In the genomic region with DNA sequence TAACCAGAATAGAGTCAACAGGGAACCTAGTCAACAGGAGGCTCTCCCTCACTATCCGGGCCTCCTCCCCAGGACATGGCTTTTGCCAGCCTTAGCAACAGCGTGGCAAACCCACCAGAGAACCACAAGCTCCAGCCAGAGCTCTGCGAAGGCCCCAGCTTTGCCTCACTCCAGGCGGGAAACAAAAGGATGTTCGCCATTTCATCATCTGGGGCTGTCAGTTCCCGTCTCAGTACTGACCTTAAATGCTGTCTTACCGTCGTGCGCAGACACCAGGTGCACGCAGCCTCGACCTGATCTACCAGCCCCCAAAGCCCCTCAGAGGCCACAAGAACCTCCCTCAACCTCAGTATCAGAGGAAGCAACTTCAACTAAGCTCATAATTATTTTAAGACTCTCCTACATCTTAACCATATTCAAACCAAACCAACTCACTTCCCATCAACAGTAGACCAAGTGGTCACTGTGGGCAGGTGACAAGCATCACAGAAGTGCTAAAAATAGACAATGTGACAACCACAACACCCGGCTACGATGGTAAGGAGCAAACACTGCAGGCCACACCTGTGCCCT, we compare ENCODE assay signal across 7 cellular contexts.
A peak's percentile ranks its signal among the peaks of the same experiment; 100 is the strongest.
DNase-seq lines count a peak whose midpoint lies in the region; ATAC-seq and TF ChIP-seq lines count a peak whose summit lies in the region.

No MANE protein-coding gene starts in this region.

- no peak overlapping the region for H3K4me2 ChIP-seq in osteoblast (ENCODE audit: insufficient read depth, low read length)

- ATAC-seq in GM19023 (IDR thresholded peaks at IDR 0.05; ENCODE audit: unreplicated experiment) = peak; percentile 73
- ATAC-seq in HG02759 (IDR thresholded peaks at IDR 0.05; ENCODE audit: unreplicated experiment) = peak; percentile 75

- no peaks in the 10 kb centered on the region for H3K36me3 ChIP-seq in osteoblast (ENCODE audit: insufficient read depth, low read length)

- peak overlapping the region; percentile 41 for H2AFZ ChIP-seq in osteoblast (ENCODE audit: low read length)

- H3K4me3 ChIP-seq in osteoblast (ENCODE audit: insufficient read depth, low read length) = no peak overlapping the region

- H3K27ac Mint-ChIP-seq in type B pancreatic cell = no peak overlapping the region

- no peak overlapping the region for H3K4me3 Mint-ChIP-seq in type B pancreatic cell

- no peaks in the 10 kb centered on the region for H4K20me1 ChIP-seq in osteoblast (ENCODE audit: insufficient read depth, low read length)

- no peak for DNase-seq in osteoblast (ENCODE audit: insufficient read length, low spot score, missing footprints)
- no peak for DNase-seq in type B pancreatic cell (ENCODE audit: extremely low spot score, unreplicated experiment)
- DNase-seq in NCI-H748 (lab: John Stamatoyannopoulos, UW; ENCODE audit: unreplicated experiment) = no peak
- no peak for DNase-seq in stimulated activated CD4-positive, alpha-beta T cell treated with anti-CD3 and anti-CD28 coated beads, Interleukin-2, amount 100 ng/mL, for 24 hours

- no peak for TF ChIP-seq CTCF in osteoblast (IDR thresholded peaks at IDR 0.05; ENCODE audit: extremely low read depth, low read depth, low read length)
- no peak for TF ChIP-seq CTCF in type B pancreatic cell (conservative IDR thresholded peaks at IDR 0.05)

- no peaks in the 10 kb centered on the region for H3K9me3 ChIP-seq in osteoblast (ENCODE audit: low read depth, low read length)

- H3K27me3 ChIP-seq in osteoblast (ENCODE audit: insufficient read depth, low read length) = no peaks in the 10 kb centered on the region

- no peaks in the 10 kb centered on the region for H3K79me2 ChIP-seq in osteoblast (ENCODE audit: insufficient read depth, low read length)

- H3K36me3 Mint-ChIP-seq in type B pancreatic cell = no peaks in the 10 kb centered on the region

- no peaks in the 10 kb centered on the region for H3K27me3 Mint-ChIP-seq in type B pancreatic cell

- H3K4me1 Mint-ChIP-seq in type B pancreatic cell (ENCODE audit: unreplicated experiment) = peaks cover 14% of the 10 kb centered on the region

- peaks cover 16% of the 10 kb centered on the region for H3K4me1 ChIP-seq in osteoblast (ENCODE audit: insufficient read depth, low read length)

- H3K27ac ChIP-seq in osteoblast (ENCODE audit: low read depth, low read length) = no peak overlapping the region

- H3K9me3 Mint-ChIP-seq in type B pancreatic cell = no peaks in the 10 kb centered on the region

- TF ChIP-seq POLR2A in Raji (IDR thresholded peaks at IDR 0.05; ENCODE audit: insufficient read depth, low read depth, low read length) = 0 out of 2 replicates have a peak, but pooled peaks have one; percentile 26
